1 cellular context compared by ENCODE assay signal in genomic region chr1:62327360-62328051, GRCh38.
TF ChIP-seq lines count a peak whose summit lies in the region.

No MANE protein-coding gene starts in this region.

TF ChIP-seq in HepG2, 621 proteins besides CTCF, POLR2A, EP300 and RAD21 (continued from another document and continues in another):
- TF ChIP-seq ZBTB4 (CRISPR knock-in tag; IDR thresholded peaks at IDR 0.05; ENCODE audit: borderline replicate concordance) (no peak), KLF15 (CRISPR knock-in tag; IDR thresholded peaks at IDR 0.05; ENCODE audit: borderline replicate concordance) (no peak), ERF (CRISPR knock-in tag; IDR thresholded peaks at IDR 0.05) (no peak), IKZF1 (IDR thresholded peaks at IDR 0.05) (no peak), TIGD3 (CRISPR knock-in tag; IDR thresholded peaks at IDR 0.05; ENCODE audit: borderline replicate concordance) (no peak), RERE (CRISPR knock-in tag; IDR thresholded peaks at IDR 0.05; ENCODE audit: low read depth) (no peak), ZKSCAN8 (CRISPR knock-in tag; IDR thresholded peaks at IDR 0.05; ENCODE audit: borderline replicate concordance) (no peak), ZSCAN29 (CRISPR knock-in tag; conservative IDR thresholded peaks at IDR 0.05) (no peak), HINFP (CRISPR knock-in tag; IDR thresholded peaks at IDR 0.05; ENCODE audit: low read depth) (peak; percentile 67), HNRNPK (IDR thresholded peaks at IDR 0.05; ENCODE audit: low read depth, low read length, poor library complexity, severe bottlenecking) (no peak), JUN (CRISPR knock-in tag; IDR thresholded peaks at IDR 0.05) (no peak), BRCA1 (CRISPR knock-in tag; IDR thresholded peaks at IDR 0.05) (no peak), DZIP1 (CRISPR knock-in tag; IDR thresholded peaks at IDR 0.05) (0 out of 2 replicates have a peak, but pooled peaks have one; percentile 54), GMEB2 (CRISPR knock-in tag; IDR thresholded peaks at IDR 0.05; ENCODE audit: low read depth) (no peak), MED1 (CRISPR knock-in tag; IDR thresholded peaks at IDR 0.05) (no peak), ZNF550 (CRISPR knock-in tag; IDR thresholded peaks at IDR 0.05; ENCODE audit: borderline replicate concordance) (no peak), HMGXB4 (CRISPR knock-in tag; IDR thresholded peaks at IDR 0.05; ENCODE audit: borderline replicate concordance in 1 of 2, low read depth in 1 of 2) (peak in 1 of 2 experiments; percentile 39; a peak in 1 of 4 replicates), CENPT (CRISPR knock-in tag; IDR thresholded peaks at IDR 0.05; ENCODE audit: low read depth) (no peak), THAP7 (CRISPR knock-in tag; IDR thresholded peaks at IDR 0.05) (no peak), ZNF557 (CRISPR knock-in tag; IDR thresholded peaks at IDR 0.05) (no peak), ZNF512 (CRISPR knock-in tag; IDR thresholded peaks at IDR 0.05) (no peak), NFYC (CRISPR knock-in tag; IDR thresholded peaks at IDR 0.05) (no peak), RNF2 (conservative IDR thresholded peaks at IDR 0.05; ENCODE audit: low read depth) (no peak), PITX1 (CRISPR knock-in tag; IDR thresholded peaks at IDR 0.05) (no peak; the same call in 1 of the 2 replicates), ZNF547 (CRISPR knock-in tag; IDR thresholded peaks at IDR 0.05) (no peak), NFE2 (CRISPR knock-in tag; IDR thresholded peaks at IDR 0.05) (no peak), ATF7 (IDR thresholded peaks at IDR 0.05) (no peak), ATF7 (CRISPR knock-in tag; IDR thresholded peaks at IDR 0.05) (no peak), TBP (CRISPR knock-in tag; IDR thresholded peaks at IDR 0.05) (no peak), ASH2L (IDR thresholded peaks at IDR 0.05; ENCODE audit: insufficient read length, low read depth, low read length) (no peak), MLLT10 (CRISPR knock-in tag; IDR thresholded peaks at IDR 0.05) (no peak), POGK (CRISPR knock-in tag; conservative IDR thresholded peaks at IDR 0.05) (0 out of 2 replicates have a peak, but pooled peaks have one; percentile 36), FOXA1 (IDR thresholded peaks at IDR 0.05) (no peak), FOXA1 (CRISPR knock-in tag; IDR thresholded peaks at IDR 0.05) (no peak), PREB (CRISPR knock-in tag; IDR thresholded peaks at IDR 0.05) (no peak)
